ENCODE assay signal across 8 cellular contexts in genomic region chr15:93088200-93088980, GRCh38. TPM values are rescaled to one million over a fixed set of nuclear protein-coding genes. Genes with fewer than 3 reads are reported as not detected.
A peak's percentile ranks its signal among the peaks of the same experiment; 100 is the strongest.
DNase-seq lines count a peak whose midpoint lies in the region; ATAC-seq and TF ChIP-seq lines count a peak whose summit lies in the region.

No MANE protein-coding gene starts in this region.

- peak overlapping the region; percentile 70 for H3K4me3 Mint-ChIP-seq in activated naive CD4-positive, alpha-beta T cell treated with anti-CD3 and anti-CD28 coated beads for 36 hours
- peak overlapping the region; percentile 81 for H3K4me3 Mint-ChIP-seq in activated T-helper 17 cell treated with anti-CD3 and anti-CD28 coated beads, Interleukin-2, amount 50 U/mL, for 72 hours

- TF ChIP-seq POLR2A in gastrocnemius medialis (IDR thresholded peaks at IDR 0.05) = peak in 1 of 2 donors; percentile 5
- TF ChIP-seq POLR2A in GM18505 (IDR thresholded peaks at IDR 0.05; ENCODE audit: borderline replicate concordance, extremely low read depth, insufficient read depth, insufficient read length) = no peak

- DNase-seq in activated naive CD4-positive, alpha-beta T cell treated with anti-CD3 and anti-CD28 coated beads for 36 hours = peak; percentile 8
- no peak for DNase-seq in activated naive CD4-positive, alpha-beta T cell treated with anti-CD3 and anti-CD28 coated beads, Interleukin-2, amount 50 U/mL, for 16 hours
- DNase-seq in left ventricle myocardium superior = peak; percentile 67
- peak in 1 of 2 donors; percentile 60 for DNase-seq in gastrocnemius medialis

- no peaks in the 10 kb centered on the region for H3K9me3 Mint-ChIP-seq in activated naive CD4-positive, alpha-beta T cell treated with anti-CD3 and anti-CD28 coated beads for 36 hours
- H3K9me3 Mint-ChIP-seq in activated T-helper 17 cell treated with anti-CD3 and anti-CD28 coated beads, Interleukin-2, amount 50 U/mL, for 72 hours = no peaks in the 10 kb centered on the region

- no peak overlapping the region for H3K27ac Mint-ChIP-seq in activated naive CD4-positive, alpha-beta T cell treated with anti-CD3 and anti-CD28 coated beads for 36 hours
- no peak overlapping the region for H3K27ac Mint-ChIP-seq in activated T-helper 17 cell treated with anti-CD3 and anti-CD28 coated beads, Interleukin-2, amount 50 U/mL, for 72 hours

- TF ChIP-seq CTCF in gastrocnemius medialis (IDR thresholded peaks at IDR 0.05 in 4 of 5, conservative IDR thresholded peaks at IDR 0.05 in 1 of 5) = no peak

- H3K4me1 ChIP-seq in gastrocnemius medialis = peaks cover 50 to 54% of the 10 kb centered on the region in 2 donors

- peak overlapping the region; percentile 91 to 96 (median 93) for H3K27ac ChIP-seq in gastrocnemius medialis

- in situ Hi-C loops in gastrocnemius medialis (cut with MboI; ENCODE audit: low sequenced_read_pairs in 4 of 4) = loop anchor here in 1 of 4 donors (25.0 kb wide), 1 partner anchor 374 kb away; no protein-coding TSS in a partner anchor

- intact Hi-C loops in activated naive CD4-positive, alpha-beta T cell treated with anti-CD3 and anti-CD28 coated beads for 36 hours (cut with micrococcal nuclease) = loop anchor here (1.0 to 10.0 kb wide), 6 partner anchors 58 to 906 kb away; no protein-coding TSS in a partner anchor
- intact Hi-C loops in left ventricle myocardium superior (cut with micrococcal nuclease) (loop anchor here (10.0 kb wide), 1 partner anchor 386 kb away; no protein-coding TSS in a partner anchor), gastrocnemius medialis (cut with DNase I; ENCODE audit: low total_unique reads) (loop anchor here (1.0 to 5.0 kb wide), 7 partner anchors 58 to 529 kb away; partner anchors contain the start of gene CHD2)

- H3K36me3 Mint-ChIP-seq in activated naive CD4-positive, alpha-beta T cell treated with anti-CD3 and anti-CD28 coated beads for 36 hours (ENCODE audit: low read depth) = no peaks in the 10 kb centered on the region
- peaks cover 6% of the 10 kb centered on the region for H3K36me3 Mint-ChIP-seq in activated T-helper 17 cell treated with anti-CD3 and anti-CD28 coated beads, Interleukin-2, amount 50 U/mL, for 72 hours (ENCODE audit: low read depth)

- H3K36me3 ChIP-seq in gastrocnemius medialis = no peaks in the 10 kb centered on the region

- peaks cover 6% of the 10 kb centered on the region for H3K4me1 Mint-ChIP-seq in activated naive CD4-positive, alpha-beta T cell treated with anti-CD3 and anti-CD28 coated beads for 36 hours (ENCODE audit: low read depth)
- peaks cover 6% of the 10 kb centered on the region for H3K4me1 Mint-ChIP-seq in activated T-helper 17 cell treated with anti-CD3 and anti-CD28 coated beads, Interleukin-2, amount 50 U/mL, for 72 hours

- peaks cover 53% of the 10 kb centered on the region for H3K27me3 Mint-ChIP-seq in activated naive CD4-positive, alpha-beta T cell treated with anti-CD3 and anti-CD28 coated beads for 36 hours (ENCODE audit: low read depth)
- H3K27me3 Mint-ChIP-seq in activated T-helper 17 cell treated with anti-CD3 and anti-CD28 coated beads, Interleukin-2, amount 50 U/mL, for 72 hours = peaks cover 53% of the 10 kb centered on the region

- peak overlapping the region; percentile 76 to 97 (median 80) for H3K4me3 ChIP-seq in gastrocnemius medialis

- H3K27me3 ChIP-seq in gastrocnemius medialis = no peaks in the 10 kb centered on the region

- ATAC-seq in activated T-helper 17 cell treated with anti-CD3 and anti-CD28 coated beads, Interleukin-2, amount 50 U/mL, for 72 hours (replicated peaks) = peak; percentile 58
- ATAC-seq in left ventricle myocardium superior (peak; percentile 64), gastrocnemius medialis (peak; percentile 37 to 41), GM18505 (IDR thresholded peaks at IDR 0.05; ENCODE audit: unreplicated experiment) (no peak), HG03457 (IDR thresholded peaks at IDR 0.05; ENCODE audit: unreplicated experiment) (no peak)

- TF ChIP-seq RAD21 in Ishikawa (IDR thresholded peaks at IDR 0.05; ENCODE audit: low read depth) = no peak

- CTCF ChIA-PET in activated naive CD4-positive, alpha-beta T cell treated with anti-CD3 and anti-CD28 coated beads for 36 hours (lab: Charles Lee) = interaction anchor here (0.6 to 2.8 kb wide), 25 partner anchors 10 to 1032 kb away, joined by 3 to 16 read pairs (median 4); no protein-coding TSS in a partner anchor

- TF ChIP-seq EP300 in Ishikawa (IDR thresholded peaks at IDR 0.05; ENCODE audit: borderline replicate concordance) = no peak

- H3K9me3 ChIP-seq in gastrocnemius medialis = no peaks in the 10 kb centered on the region

TF ChIP-seq in Ishikawa, 13 proteins besides CTCF, POLR2A, EP300 and RAD21:
- TF ChIP-seq, protein P1, sequence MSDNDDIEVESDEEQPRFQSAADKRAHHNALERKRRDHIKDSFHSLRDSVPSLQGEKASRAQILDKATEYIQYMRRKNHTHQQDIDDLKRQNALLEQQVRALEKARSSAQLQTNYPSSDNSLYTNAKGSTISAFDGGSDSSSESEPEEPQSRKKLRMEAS (IDR thresholded peaks at IDR 0.05) = peak; percentile 60
- TF ChIP-seq USF1 (IDR thresholded peaks at IDR 0.05) (no peak), EGR1 (IDR thresholded peaks at IDR 0.05) (no peak), TCF12 (IDR thresholded peaks at IDR 0.05; ENCODE audit: low read depth) (no peak), FOXM1 (IDR thresholded peaks at IDR 0.05; ENCODE audit: borderline replicate concordance, low read depth) (no peak), ZBTB7A (IDR thresholded peaks at IDR 0.05; ENCODE audit: low read depth) (peak; percentile 63; the same call in 1 of the 2 replicates)

RNA-seq across cellular contexts. Expression of gene RGMA, which starts 0.6 kb away (rescaled TPM):
- total RNA-seq in activated naive CD4-positive, alpha-beta T cell treated with anti-CD3 and anti-CD28 coated beads for 36 hours = under 1 TPM; 0.47 to 0.69 TPM
- total RNA-seq in activated T-helper 17 cell treated with anti-CD3 and anti-CD28 coated beads, Interleukin-2, amount 50 U/mL, for 72 hours = under 1 TPM; 0.15 to 0.26 TPM
- total RNA-seq in left ventricle myocardium superior = 27.0 TPM
- total RNA-seq in gastrocnemius medialis = 100 to 1,000 TPM; 150 to 290 (median 184) TPM

Comparison
In these comparisons a context has a peak if more than half of its experiments do, and no peak if none do; other contexts are left out.
1. ATAC-seq: peak in activated T-helper 17 cell treated with anti-CD3 and anti-CD28 coated beads, Interleukin-2, amount 50 U/mL, for 72 hours (single experiment), left ventricle myocardium superior (single experiment) and gastrocnemius medialis (2 of 2); none in GM18505 (single experiment) and HG03457 (single experiment).
2. RNA of gene RGMA, which starts 0.6 kb away (total RNA-seq): 150 to 290 TPM in gastrocnemius medialis and 27.0 TPM in left ventricle myocardium superior (single experiment); 0.47 to 0.69 TPM in activated naive CD4-positive, alpha-beta T cell treated with anti-CD3 and anti-CD28 coated beads for 36 hours and 0.15 to 0.26 TPM in activated T-helper 17 cell treated with anti-CD3 and anti-CD28 coated beads, Interleukin-2, amount 50 U/mL, for 72 hours; every median in the first group is over 10 times any median in the second.